Comparison of ENCODE assay signal across 8 cellular contexts in the genomic region with DNA sequence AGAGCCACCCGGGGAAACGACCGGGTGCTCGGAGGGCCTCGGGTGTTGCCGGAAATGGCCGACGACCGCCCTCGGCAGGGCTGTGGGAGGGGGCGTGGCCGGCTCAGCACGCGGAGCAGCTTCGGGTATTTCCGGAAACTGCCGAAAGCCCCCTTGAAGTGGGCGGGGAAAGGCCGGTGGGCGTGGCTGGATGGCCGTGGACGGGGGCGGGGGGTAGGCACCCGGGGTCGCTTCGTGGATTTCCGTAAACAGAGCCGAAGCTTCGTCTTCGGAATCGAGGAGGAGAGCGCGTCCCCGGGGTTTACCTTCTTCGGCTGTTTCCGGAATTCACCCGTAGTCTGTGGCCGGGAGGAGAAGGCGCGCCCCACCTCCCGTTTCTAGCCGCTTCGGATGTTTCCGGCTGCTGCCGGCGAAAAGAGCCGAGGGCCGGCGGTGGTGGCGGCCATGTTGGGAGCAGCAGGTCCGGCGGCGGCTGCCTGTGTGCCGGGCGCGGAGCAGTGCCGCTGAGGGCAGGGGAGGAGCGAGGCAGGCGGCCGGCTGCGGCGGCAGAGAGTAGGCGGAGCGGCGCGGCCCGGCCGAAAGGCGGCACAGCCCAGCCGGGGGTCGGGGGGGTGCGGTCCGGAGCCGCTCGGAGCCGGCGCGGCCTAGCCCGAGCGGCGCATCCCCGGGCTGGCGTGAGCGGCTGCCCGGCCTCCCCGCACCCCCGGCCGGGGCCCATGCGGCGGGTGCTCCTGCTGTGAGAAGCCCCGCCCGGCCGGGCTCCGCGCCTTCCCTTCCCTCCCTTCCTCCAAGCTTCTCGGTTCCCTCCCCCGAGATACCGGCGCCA. TPM values are rescaled to one million over a fixed set of nuclear protein-coding genes. Genes with fewer than 3 reads are reported as not detected.
DNase-seq lines count a peak whose midpoint lies in the region; ATAC-seq, FAIRE-seq and TF ChIP-seq lines count a peak whose summit lies in the region.

A gene (plus strand): TSS at position 429 of the 826 bp plus-strand sequence. CDS start 397 bp downstream, at position 826.

- no peaks in the 10 kb centered on the region for H3K9me3 ChIP-seq in kidney (ENCODE audit: control insufficient read depth in 1 of 2, low read length in 2 of 2)

- no peaks in the 10 kb centered on the region for H3K9me3 Mint-ChIP-seq in chondrocyte (ENCODE audit: low read depth)

- DNase-seq in AML-193 (lab: John Stamatoyannopoulos, UW) = peak; percentile 96 to 97
- DNase-seq in NCI-H510A treated with DMSO at 0.1 percent for 48 hours (lab: John Stamatoyannopoulos, UW) = peak; percentile 100
- peak; percentile 100 for DNase-seq in activated CD4-positive, alpha-beta T cell treated with anti-CD3 and anti-CD28 coated beads for 24 hours (ENCODE audit: low read depth in 2 of 2)
- peak; percentile 99 for DNase-seq in chondrocyte (ENCODE audit: low spot score)
- DNase-seq in kidney = peak; percentile 99
- peak; percentile 99 for DNase-seq in stimulated activated CD4-positive, alpha-beta T cell treated with anti-CD3 and anti-CD28 coated beads, Interleukin-15, amount 100 ng/mL, for 24 hours

- peaks cover 0 to 2% of the 10 kb centered on the region in 2 donors for H3K36me3 ChIP-seq in kidney (ENCODE audit: control insufficient read depth in 1 of 2, insufficient read depth in 2 of 2, low read length in 2 of 2)

- peaks cover 14 to 25% of the 10 kb centered on the region in 2 donors for H3K4me1 ChIP-seq in kidney (ENCODE audit: control insufficient read depth in 1 of 2, insufficient read depth in 1 of 2, low read depth in 1 of 2, low read length in 2 of 2)

- H3K27me3 Mint-ChIP-seq in chondrocyte (ENCODE audit: low read depth) = no peaks in the 10 kb centered on the region

- H3K36me3 Mint-ChIP-seq in chondrocyte (ENCODE audit: low read depth) = peaks cover 2% of the 10 kb centered on the region

- peak within 1 kb of the TSS; percentile 75 for H3K27ac ChIP-seq in kidney (ENCODE audit: low read depth in 2 of 2, low read length in 2 of 2)

- intact Hi-C loops in kidney (cut with DNase I) = loop anchor here (5.0 kb wide), 1 partner anchor 108 kb away; no protein-coding TSS in a partner anchor

- TF ChIP-seq POLR2A in GM19193 (IDR thresholded peaks at IDR 0.05; ENCODE audit: extremely low read depth, insufficient read depth, insufficient read length) = peak; percentile 68

- peak; percentile 73 for ATAC-seq in HG03439 (IDR thresholded peaks at IDR 0.05; ENCODE audit: unreplicated experiment)

- peaks cover 47% of the 10 kb centered on the region for H3K4me1 Mint-ChIP-seq in chondrocyte (ENCODE audit: low read depth)

- H3K4me3 Mint-ChIP-seq in chondrocyte (ENCODE audit: unreplicated experiment) = peak within 1 kb of the TSS; percentile 93

- H3K27ac Mint-ChIP-seq in chondrocyte (ENCODE audit: unreplicated experiment) = peak within 1 kb of the TSS; percentile 84

- H3K4me3 ChIP-seq in kidney (ENCODE audit: low read length in 2 of 2) = peak within 1 kb of the TSS; percentile 74 to 88

- peak within 1 kb of the TSS; percentile 71 to 88 for H3K9ac ChIP-seq in kidney (ENCODE audit: low read length in 2 of 2)

- peak; percentile 49 for FAIRE-seq in kidney (lab: Jason Lieb, UNC)

- TF ChIP-seq CTCF in chondrocyte (IDR thresholded peaks at IDR 0.05) (no peak), kidney (IDR thresholded peaks at IDR 0.05; ENCODE audit: borderline replicate concordance, extremely low read depth, insufficient read depth) (peak; percentile 10)

RNA-seq across cellular contexts. Expression of the gene that starts here (rescaled TPM):
- 25.3 to 30.7 TPM (median 26.2 TPM) in 3 replicates for total RNA-seq in chondrocyte
- 42.6 TPM for total RNA-seq in kidney
- 11.7 TPM for polyA plus RNA-seq in kidney (ENCODE audit: insufficient read depth, low read depth, low replicate concordance)

Comparison
In these comparisons a context has a peak if more than half of its experiments do, and no peak if none do; other contexts are left out.
1. Peak in every context shown above with its lines: DNase-seq, ATAC-seq, H3K4me3 ChIP-seq and H3K27ac ChIP-seq.